8 cellular contexts compared by ENCODE assay signal in the genomic region with DNA sequence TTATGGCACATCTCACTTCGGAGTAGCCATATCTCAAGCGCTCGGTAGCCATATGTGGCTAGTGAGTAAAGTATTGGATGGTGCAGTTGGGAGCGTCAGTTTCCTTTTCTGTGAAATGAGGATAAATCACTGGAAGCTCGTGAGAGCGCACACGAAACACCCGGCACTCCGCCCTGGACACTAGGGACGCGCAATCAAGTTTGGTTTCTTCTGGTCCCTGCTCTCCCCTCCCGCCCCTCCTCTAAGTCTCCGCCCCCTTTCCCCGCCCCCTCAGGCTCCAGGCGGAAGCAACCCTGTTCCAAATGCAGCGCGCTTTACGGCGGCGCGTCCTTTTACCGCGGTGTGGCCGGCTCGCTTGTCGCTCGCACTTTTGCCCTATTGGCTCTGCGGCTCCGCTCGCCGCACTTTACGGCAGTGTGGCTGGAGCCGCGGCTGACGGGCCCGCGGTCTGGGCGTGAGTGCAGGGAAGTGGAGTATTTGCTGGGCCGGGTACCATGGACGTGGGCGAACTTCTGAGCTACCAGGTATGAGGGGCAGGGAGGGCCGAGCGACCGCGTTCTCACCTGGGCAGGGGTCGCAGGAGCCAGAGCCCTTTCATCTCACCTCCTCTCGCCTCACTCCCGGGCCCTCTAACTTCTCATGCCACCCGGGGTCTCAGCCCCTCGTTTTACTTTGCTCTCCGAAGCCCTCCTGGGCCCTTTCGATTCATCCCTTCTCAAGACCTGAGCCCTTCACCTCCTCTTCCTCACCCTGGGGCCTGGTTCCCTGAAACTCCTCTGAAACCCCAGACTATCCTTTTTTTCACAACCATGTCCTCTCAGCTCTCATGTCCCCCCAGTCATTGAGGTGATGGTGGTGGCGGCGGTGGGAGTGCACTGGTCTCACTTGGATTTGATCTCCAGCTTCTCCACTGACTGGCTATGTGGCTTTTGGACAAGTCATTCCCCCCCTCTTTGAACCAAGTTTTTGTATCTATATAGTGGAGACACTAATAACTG. TPM values are rescaled to one million over a fixed set of nuclear protein-coding genes. Genes with fewer than 3 reads are reported as not detected.
DNase-seq lines count a peak whose midpoint lies in the region; ATAC-seq and TF ChIP-seq lines count a peak whose summit lies in the region.

CTNNBL1 (plus strand) TSS at position 402 of the 998 bp plus-strand sequence; CDS start at position 495, 93 bp downstream.

- peak within 1 kb of the TSS; percentile 79 for H2AFZ ChIP-seq in parathyroid adenoma

- H3K27me3 Mint-ChIP-seq in activated naive CD8-positive, alpha-beta T cell treated with anti-CD3 and anti-CD28 coated beads, Interleukin-2, amount 10 ng/mL, durations not matched to agents 7 days and 5 days, result peaks cover 22% of the 10 kb centered on the region

- H3K4me3 Mint-ChIP-seq in activated naive CD8-positive, alpha-beta T cell treated with anti-CD3 and anti-CD28 coated beads, Interleukin-2, amount 10 ng/mL, durations not matched to agents 7 days and 5 days, result peak within 1 kb of the TSS; percentile 98

- H3K36me3 ChIP-seq in parathyroid adenoma (ENCODE audit: control insufficient read depth, insufficient read depth, low read length) (no peaks in the 10 kb centered on the region), tibial artery (no peaks in the 10 kb centered on the region)

- H3K27ac ChIP-seq in parathyroid adenoma (no peak within 1 kb of the TSS), tibial artery (peak within 1 kb of the TSS; percentile 60 to 71)

- DNase-seq in NCI-H1417 treated with DMSO at 0.1 percent for 48 hours (lab: John Stamatoyannopoulos, UW), result peak; percentile 88
- DNase-seq in SW 1271 (lab: John Stamatoyannopoulos, UW), result peak; percentile 98
- peak; percentile 95 for DNase-seq in activated naive CD8-positive, alpha-beta T cell treated with anti-CD3 and anti-CD28 coated beads, Interleukin-2, amount 10 ng/mL, durations not matched to agents 7 days and 5 days
- peak; percentile 99 for DNase-seq in Right ventricle myocardium superior
- peak; percentile 97 to 99 for DNase-seq in tibial artery

- H3K79me2 ChIP-seq in parathyroid adenoma, result peaks cover 36% of the 10 kb centered on the region

- H3K36me3 Mint-ChIP-seq in activated naive CD8-positive, alpha-beta T cell treated with anti-CD3 and anti-CD28 coated beads, Interleukin-2, amount 10 ng/mL, durations not matched to agents 7 days and 5 days, result peaks cover 7% of the 10 kb centered on the region

- H3K9me3 Mint-ChIP-seq in activated naive CD8-positive, alpha-beta T cell treated with anti-CD3 and anti-CD28 coated beads, Interleukin-2, amount 10 ng/mL, durations not matched to agents 7 days and 5 days, result no peaks in the 10 kb centered on the region

- H3K4me1 Mint-ChIP-seq in activated naive CD8-positive, alpha-beta T cell treated with anti-CD3 and anti-CD28 coated beads, Interleukin-2, amount 10 ng/mL, durations not matched to agents 7 days and 5 days, result peaks cover 18% of the 10 kb centered on the region

- POLR2A ChIA-PET in activated naive CD8-positive, alpha-beta T cell treated with anti-CD3 and anti-CD28 coated beads, Interleukin-2, amount 10 ng/mL, durations not matched to agents 7 days and 5 days (lab: Charles Lee), result interaction anchor here (0.8 to 1.8 kb wide), 2 partner anchors 51 to 221 kb away, joined by 3 to 8 read pairs; no protein-coding TSS in a partner anchor

- H3K9me3 ChIP-seq in parathyroid adenoma (ENCODE audit: control insufficient read depth, low read length), result no peaks in the 10 kb centered on the region
- H3K9me3 ChIP-seq in tibial artery, result no peaks in the 10 kb centered on the region

- TF ChIP-seq CTCF in GM12874 (IDR thresholded peaks at IDR 0.05; ENCODE audit: insufficient read depth, low read depth, low read length) (0 out of 2 replicates have a peak, but pooled peaks have one; percentile 1), parathyroid adenoma (IDR thresholded peaks at IDR 0.05) (no peak), tibial artery (IDR thresholded peaks at IDR 0.05) (no peak)

- peak within 1 kb of the TSS; percentile 82 for H3K4me2 ChIP-seq in parathyroid adenoma (ENCODE audit: low read length)

- H3K4me3 ChIP-seq in parathyroid adenoma (ENCODE audit: low read depth, low read length), result peak within 1 kb of the TSS; percentile 81
- peak within 1 kb of the TSS; percentile 79 to 81 for H3K4me3 ChIP-seq in tibial artery

- intact Hi-C loops in Right ventricle myocardium superior (cut with DNase I) (no loop called here), tibial artery (cut with DNase I; ENCODE audit: low total_unique reads) (no loop called here)

- H3K4me1 ChIP-seq in parathyroid adenoma, result no peaks in the 10 kb centered on the region
- peaks cover 0 to 19% (median 13%) of the 10 kb centered on the region in 4 donors for H3K4me1 ChIP-seq in tibial artery

- H3K27me3 ChIP-seq in parathyroid adenoma (ENCODE audit: control insufficient read depth, insufficient read depth, low read length), result no peaks in the 10 kb centered on the region
- peaks cover 0 to 6% of the 10 kb centered on the region in 2 donors for H3K27me3 ChIP-seq in tibial artery

- ATAC-seq in HG02763 (IDR thresholded peaks at IDR 0.05; ENCODE audit: unreplicated experiment) (peak; percentile 88), Right ventricle myocardium superior (ENCODE audit: poor library complexity) (peak; percentile 99)
- ATAC-seq in activated naive CD8-positive, alpha-beta T cell treated with anti-CD3 and anti-CD28 coated beads, Interleukin-2, amount 10 ng/mL, durations not matched to agents 7 days and 5 days (ENCODE audit: low read depth), result peak; percentile 92

- peak within 1 kb of the TSS; percentile 97 for H3K27ac Mint-ChIP-seq in activated naive CD8-positive, alpha-beta T cell treated with anti-CD3 and anti-CD28 coated beads, Interleukin-2, amount 10 ng/mL, durations not matched to agents 7 days and 5 days

- no peak within 1 kb of the TSS for H3K9ac ChIP-seq in parathyroid adenoma

RNA-seq across cellular contexts. Expression of gene CTNNBL1, which starts in this region (rescaled TPM):
- total RNA-seq in activated naive CD8-positive, alpha-beta T cell treated with anti-CD3 and anti-CD28 coated beads, Interleukin-2, amount 10 ng/mL, durations not matched to agents 7 days and 5 days, result 10 to 100 TPM; 62.3 to 66.7 TPM
- total RNA-seq in Right ventricle myocardium superior, result 60.9 TPM
